Comparison of ENCODE assay signal across 1 cellular context in genomic region chr16:69916445-69916844, GRCh38.
TF ChIP-seq lines count a peak whose summit lies in the region.

No MANE protein-coding gene starts in this region.

TF ChIP-seq in H1, 55 proteins besides CTCF, POLR2A, EP300 and RAD21:
- TF ChIP-seq CBX5 (IDR thresholded peaks at IDR 0.05; ENCODE audit: low read depth, low read length) (no peak), BACH1 (IDR thresholded peaks at IDR 0.05; ENCODE audit: low read length) (no peak)
